In genomic region chr1:228212415-228212965, GRCh38 we compare ENCODE assay signal across 8 cellular contexts. TPM values are rescaled to one million over a fixed set of nuclear protein-coding genes. Genes with fewer than 3 reads are reported as not detected.
A peak's percentile ranks its signal among the peaks of the same experiment; 100 is the strongest.
DNase-seq lines count a peak whose midpoint lies in the region; ATAC-seq and TF ChIP-seq lines count a peak whose summit lies in the region.

No MANE protein-coding gene starts in this region.

- CTCF ChIA-PET in MCF 10A (lab: Yijun Ruan, JAX) = interaction anchor here (0.5 to 3.2 kb wide), 8 partner anchors 8 to 245 kb away, joined by 3 to 12 read pairs (median 4); partner anchors contain the start of gene IBA57

- no peaks in the 10 kb centered on the region for H3K9me3 ChIP-seq in tibial nerve

- no peak for DNase-seq in activated naive CD8-positive, alpha-beta T cell treated with anti-CD3 and anti-CD28 coated beads for 36 hours
- DNase-seq in MCF 10A (ENCODE audit: unreplicated experiment) (no peak), mesendoderm (peak; percentile 27), tibial nerve (ENCODE audit: low spot score in 2 of 2) (no peak), amniotic stem cell (lab: John Stamatoyannopoulos, UW) (no peak)

- intact Hi-C loops in MCF 10A (cut with micrococcal nuclease) = loop anchor here (5.0 kb wide), 2 partner anchors 165 to 195 kb away; partner anchors contain the start of gene TRIM11

- H3K56ac ChIP-seq in mesendoderm (ENCODE audit: low read length) = peak overlapping the region; percentile 59

- peak overlapping the region; percentile 63 for H3K9ac ChIP-seq in mesendoderm (ENCODE audit: low read length)

- no peak overlapping the region for H3K4ac ChIP-seq in mesendoderm (ENCODE audit: low read depth, low read length)

- peaks cover 1% of the 10 kb centered on the region for H3K36me3 ChIP-seq in mesendoderm (ENCODE audit: control insufficient read depth, insufficient read depth, low read length)
- no peaks in the 10 kb centered on the region for H3K36me3 ChIP-seq in tibial nerve

- H3K4me3 Mint-ChIP-seq in activated naive CD8-positive, alpha-beta T cell = peak overlapping the region; percentile 87
- no peak overlapping the region for H3K4me3 Mint-ChIP-seq in activated naive CD8-positive, alpha-beta T cell treated with anti-CD3 and anti-CD28 coated beads for 36 hours
- peak overlapping the region; percentile 88 for H3K4me3 Mint-ChIP-seq in MCF 10A (ENCODE audit: unreplicated experiment)

- no peak overlapping the region for H3K23ac ChIP-seq in mesendoderm (ENCODE audit: low read length)

- H3K27ac ChIP-seq in mesendoderm (ENCODE audit: low read depth, low read length) (no peak overlapping the region), tibial nerve (no peak overlapping the region)

- H3K79me1 ChIP-seq in mesendoderm (ENCODE audit: low read length) = peaks cover 8% of the 10 kb centered on the region

- H3K27me3 ChIP-seq in mesendoderm (ENCODE audit: insufficient read depth, low read length, poor library complexity) = no peaks in the 10 kb centered on the region
- peaks cover 0 to 25% of the 10 kb centered on the region in 2 donors for H3K27me3 ChIP-seq in tibial nerve

- ATAC-seq in GM18861 (IDR thresholded peaks at IDR 0.05; ENCODE audit: unreplicated experiment) (no peak), GM21360 (IDR thresholded peaks at IDR 0.05; ENCODE audit: unreplicated experiment) (no peak)

- no peak overlapping the region for H4K5ac ChIP-seq in mesendoderm (ENCODE audit: low read length)

- H3K36me3 Mint-ChIP-seq in activated naive CD8-positive, alpha-beta T cell = no peaks in the 10 kb centered on the region
- no peaks in the 10 kb centered on the region for H3K36me3 Mint-ChIP-seq in activated naive CD8-positive, alpha-beta T cell treated with anti-CD3 and anti-CD28 coated beads for 36 hours
- H3K36me3 Mint-ChIP-seq in MCF 10A (ENCODE audit: insufficient read depth, unreplicated experiment) = no peaks in the 10 kb centered on the region

- no peak overlapping the region for H2BK120ac ChIP-seq in mesendoderm (ENCODE audit: low read depth, low read length)

- peak overlapping the region; percentile 15 for H3K4me3 ChIP-seq in mesendoderm (ENCODE audit: low read length)
- peak overlapping the region in 3 of 4 donors; percentile 31 to 49 (median 47) for H3K4me3 ChIP-seq in tibial nerve

- H3K9me3 Mint-ChIP-seq in activated naive CD8-positive, alpha-beta T cell (ENCODE audit: low read depth) = no peaks in the 10 kb centered on the region
- no peaks in the 10 kb centered on the region for H3K9me3 Mint-ChIP-seq in activated naive CD8-positive, alpha-beta T cell treated with anti-CD3 and anti-CD28 coated beads for 36 hours
- no peaks in the 10 kb centered on the region for H3K9me3 Mint-ChIP-seq in MCF 10A (ENCODE audit: unreplicated experiment)

- WGBS in mesendoderm (ENCODE audit: extremely low coverage, insufficient coverage, low lambda C conversion rate) = no CpG with 5 or more reads among the region's 66 CpGs
- 5 to 27% methylated on average over 30 to 42 of the region's 66 CpGs for WGBS in tibial nerve, 2 donors

- H2AK5ac ChIP-seq in mesendoderm (ENCODE audit: low read length) = no peak overlapping the region

- TF ChIP-seq EP300 in tibial nerve (IDR thresholded peaks at IDR 0.05) = no peak

- TF ChIP-seq CTCF in MCF 10A (IDR thresholded peaks at IDR 0.05; ENCODE audit: unreplicated experiment) (no peak), tibial nerve (IDR thresholded peaks at IDR 0.05) (no peak)

- no peak overlapping the region for H4K8ac ChIP-seq in mesendoderm (ENCODE audit: low read depth, low read length)

- no peak for TF ChIP-seq POLR2A in tibial nerve (IDR thresholded peaks at IDR 0.05)

- H3K79me2 ChIP-seq in mesendoderm (ENCODE audit: control insufficient read depth, insufficient read depth, low read length) = no peaks in the 10 kb centered on the region

- peaks cover 4% of the 10 kb centered on the region for H3K4me1 Mint-ChIP-seq in activated naive CD8-positive, alpha-beta T cell (ENCODE audit: low read depth)
- H3K4me1 Mint-ChIP-seq in activated naive CD8-positive, alpha-beta T cell treated with anti-CD3 and anti-CD28 coated beads for 36 hours = peaks cover 4% of the 10 kb centered on the region
- H3K4me1 Mint-ChIP-seq in MCF 10A (ENCODE audit: insufficient read depth, unreplicated experiment) = peaks cover 8% of the 10 kb centered on the region

- no peak overlapping the region for H3K27ac Mint-ChIP-seq in activated naive CD8-positive, alpha-beta T cell
- no peak overlapping the region for H3K27ac Mint-ChIP-seq in activated naive CD8-positive, alpha-beta T cell treated with anti-CD3 and anti-CD28 coated beads for 36 hours
- H3K27ac Mint-ChIP-seq in MCF 10A (ENCODE audit: low read depth, unreplicated experiment) = no peak overlapping the region

- H2BK5ac ChIP-seq in mesendoderm (ENCODE audit: low read length) = no peak overlapping the region

- no peaks in the 10 kb centered on the region for H3K4me1 ChIP-seq in mesendoderm (ENCODE audit: control insufficient read depth, low read depth, low read length)
- H3K4me1 ChIP-seq in tibial nerve = peaks cover 0 to 20% (median 6%) of the 10 kb centered on the region in 4 donors

- peak overlapping the region; percentile 69 for H3K4me2 ChIP-seq in mesendoderm (ENCODE audit: low read length)

- POLR2A ChIA-PET in MCF 10A (lab: Yijun Ruan, JAX) = interaction anchor here (0.7 to 2.6 kb wide), 3 partner anchors 22 to 244 kb away, joined by 3 to 25 read pairs (median 5); a partner anchor contains a TSS

- no peak overlapping the region for H2BK15ac ChIP-seq in mesendoderm (replicated peaks; ENCODE audit: low read depth)

- no TSS peak for BruUV-seq in MCF 10A (replicated peaks; lab: Mats Ljungman, UMichigan)

- H3K27me3 Mint-ChIP-seq in activated naive CD8-positive, alpha-beta T cell = no peaks in the 10 kb centered on the region
- no peaks in the 10 kb centered on the region for H3K27me3 Mint-ChIP-seq in activated naive CD8-positive, alpha-beta T cell treated with anti-CD3 and anti-CD28 coated beads for 36 hours
- H3K27me3 Mint-ChIP-seq in MCF 10A (ENCODE audit: insufficient read depth, unreplicated experiment) = no peaks in the 10 kb centered on the region

- no peak overlapping the region for H3K18ac ChIP-seq in mesendoderm (ENCODE audit: low read length)

RNA-seq across cellular contexts. Expression of gene OBSCN, which starts 4.6 kb away (rescaled TPM):
- total RNA-seq in activated naive CD8-positive, alpha-beta T cell treated with anti-CD3 and anti-CD28 coated beads for 36 hours = 10 to 100 TPM; 13.7 to 14.9 TPM
- total RNA-seq in MCF 10A (2022) (22.6 and 29.6 TPM in 2 replicates), tibial nerve (10 to 100 TPM in 3 of 4 donors, 1 to 10 TPM in 1; 8.5 to 22.6 (median 19.0) TPM)
- polyA plus RNA-seq in mesendoderm (2013, experiment 1 of 2) = 5.0 TPM
- 5.2 TPM for polyA plus RNA-seq in mesendoderm (2013, experiment 2 of 2)

RNA-seq across cellular contexts. Expression of gene IBA57, which starts 46.9 kb away (rescaled TPM):
- 10 to 100 TPM; 18.1 to 19.3 TPM for total RNA-seq in activated naive CD8-positive, alpha-beta T cell treated with anti-CD3 and anti-CD28 coated beads for 36 hours
- total RNA-seq in MCF 10A (2022) (12.0 and 16.5 TPM in 2 replicates), tibial nerve (10 to 100 TPM in 1 of 4 donors, 1 to 10 TPM in 3; 5.5 to 17.8 (median 9.2) TPM)
- polyA plus RNA-seq in mesendoderm (2013, experiment 1 of 2) = 2.7 TPM
- polyA plus RNA-seq in mesendoderm (2013, experiment 2 of 2) = 3.0 TPM
